1 cellular context compared by ENCODE assay signal in the genomic region with DNA sequence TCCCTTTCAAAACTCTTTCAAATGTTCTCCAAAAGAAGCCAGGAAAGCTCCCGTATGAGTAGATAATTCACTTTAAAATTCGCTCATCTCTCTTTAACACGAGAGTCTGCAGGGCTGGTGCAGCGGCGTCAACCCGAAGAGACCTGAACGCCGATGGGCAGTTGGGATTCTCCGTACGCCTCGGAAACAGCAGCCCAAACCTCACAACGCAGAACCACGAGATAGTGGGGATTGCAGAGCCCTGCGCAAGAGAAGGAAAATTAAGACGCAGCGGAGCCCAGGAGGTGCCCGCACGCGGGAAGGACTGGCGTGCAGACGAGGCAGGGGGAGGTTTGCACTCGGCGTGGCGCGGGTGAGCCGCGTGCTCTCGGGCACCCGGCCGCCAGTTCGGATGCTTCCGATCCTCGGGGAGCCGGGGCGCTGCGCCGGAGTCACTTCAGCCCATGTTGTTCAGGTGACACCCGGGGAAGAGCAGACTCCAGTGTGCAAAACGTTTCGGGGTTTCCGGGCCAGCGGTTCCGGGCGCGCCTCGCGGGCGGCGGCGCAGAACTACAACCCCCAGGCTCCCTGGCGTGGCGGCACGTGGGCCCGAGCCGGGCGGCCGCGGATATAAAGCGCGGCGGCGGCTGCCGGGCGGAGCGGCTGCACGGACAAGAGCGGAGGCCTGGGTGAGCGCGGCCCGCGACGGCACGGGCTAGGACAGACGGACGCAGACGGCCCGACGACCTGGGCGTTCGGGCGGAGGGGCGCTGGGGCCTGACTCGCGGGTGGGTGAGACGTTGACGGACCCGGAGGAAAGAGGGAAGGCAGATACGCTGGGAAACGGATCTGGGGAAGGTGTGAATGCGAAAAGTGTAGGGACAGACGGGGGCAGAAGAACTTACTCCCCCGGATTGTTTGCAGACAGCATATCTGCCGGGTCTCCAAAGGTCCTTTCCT.
TF ChIP-seq lines count a peak whose summit lies in the region.

A gene with protein sequence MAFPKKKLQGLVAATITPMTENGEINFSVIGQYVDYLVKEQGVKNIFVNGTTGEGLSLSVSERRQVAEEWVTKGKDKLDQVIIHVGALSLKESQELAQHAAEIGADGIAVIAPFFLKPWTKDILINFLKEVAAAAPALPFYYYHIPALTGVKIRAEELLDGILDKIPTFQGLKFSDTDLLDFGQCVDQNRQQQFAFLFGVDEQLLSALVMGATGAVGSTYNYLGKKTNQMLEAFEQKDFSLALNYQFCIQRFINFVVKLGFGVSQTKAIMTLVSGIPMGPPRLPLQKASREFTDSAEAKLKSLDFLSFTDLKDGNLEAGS (plus strand): TSS at position 636 of the 939 bp plus-strand sequence. CDS start 4,599 bp downstream, outside the sequence.

TF ChIP-seq in GM12878, 131 proteins besides CTCF, POLR2A, EP300 and RAD21 (continued from another document and continues in another):
- TF ChIP-seq HDAC6 (IDR thresholded peaks at IDR 0.05; ENCODE audit: unreplicated experiment): no peak
- no peak for TF ChIP-seq STAT1 (conservative IDR thresholded peaks at IDR 0.05)
- TF ChIP-seq, protein P1, sequence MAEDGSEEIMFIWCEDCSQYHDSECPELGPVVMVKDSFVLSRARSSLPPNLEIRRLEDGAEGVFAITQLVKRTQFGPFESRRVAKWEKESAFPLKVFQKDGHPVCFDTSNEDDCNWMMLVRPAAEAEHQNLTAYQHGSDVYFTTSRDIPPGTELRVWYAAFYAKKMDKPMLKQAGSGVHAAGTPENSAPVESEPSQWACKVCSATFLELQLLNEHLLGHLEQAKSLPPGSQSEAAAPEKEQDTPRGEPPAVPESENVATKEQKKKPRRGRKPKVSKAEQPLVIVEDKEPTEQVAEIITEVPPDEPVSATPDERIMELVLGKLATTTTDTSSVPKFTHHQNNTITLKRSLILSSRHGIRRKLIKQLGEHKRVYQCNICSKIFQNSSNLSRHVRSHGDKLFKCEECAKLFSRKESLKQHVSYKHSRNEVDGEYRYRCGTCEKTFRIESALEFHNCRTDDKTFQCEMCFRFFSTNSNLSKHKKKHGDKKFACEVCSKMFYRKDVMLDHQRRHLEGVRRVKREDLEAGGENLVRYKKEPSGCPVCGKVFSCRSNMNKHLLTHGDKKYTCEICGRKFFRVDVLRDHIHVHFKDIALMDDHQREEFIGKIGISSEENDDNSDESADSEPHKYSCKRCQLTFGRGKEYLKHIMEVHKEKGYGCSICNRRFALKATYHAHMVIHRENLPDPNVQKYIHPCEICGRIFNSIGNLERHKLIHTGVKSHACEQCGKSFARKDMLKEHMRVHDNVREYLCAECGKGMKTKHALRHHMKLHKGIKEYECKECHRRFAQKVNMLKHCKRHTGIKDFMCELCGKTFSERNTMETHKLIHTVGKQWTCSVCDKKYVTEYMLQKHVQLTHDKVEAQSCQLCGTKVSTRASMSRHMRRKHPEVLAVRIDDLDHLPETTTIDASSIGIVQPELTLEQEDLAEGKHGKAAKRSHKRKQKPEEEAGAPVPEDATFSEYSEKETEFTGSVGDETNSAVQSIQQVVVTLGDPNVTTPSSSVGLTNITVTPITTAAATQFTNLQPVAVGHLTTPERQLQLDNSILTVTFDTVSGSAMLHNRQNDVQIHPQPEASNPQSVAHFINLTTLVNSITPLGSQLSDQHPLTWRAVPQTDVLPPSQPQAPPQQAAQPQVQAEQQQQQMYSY (CRISPR knock-in tag; IDR thresholded peaks at IDR 0.05): no peak
- TF ChIP-seq HDGF (IDR thresholded peaks at IDR 0.05): no peak; the same call in 1 of the 2 replicates
- TF ChIP-seq WRNIP1 (IDR thresholded peaks at IDR 0.05; ENCODE audit: borderline replicate concordance, low read depth, low read length): no peak
- TF ChIP-seq, protein P2, sequence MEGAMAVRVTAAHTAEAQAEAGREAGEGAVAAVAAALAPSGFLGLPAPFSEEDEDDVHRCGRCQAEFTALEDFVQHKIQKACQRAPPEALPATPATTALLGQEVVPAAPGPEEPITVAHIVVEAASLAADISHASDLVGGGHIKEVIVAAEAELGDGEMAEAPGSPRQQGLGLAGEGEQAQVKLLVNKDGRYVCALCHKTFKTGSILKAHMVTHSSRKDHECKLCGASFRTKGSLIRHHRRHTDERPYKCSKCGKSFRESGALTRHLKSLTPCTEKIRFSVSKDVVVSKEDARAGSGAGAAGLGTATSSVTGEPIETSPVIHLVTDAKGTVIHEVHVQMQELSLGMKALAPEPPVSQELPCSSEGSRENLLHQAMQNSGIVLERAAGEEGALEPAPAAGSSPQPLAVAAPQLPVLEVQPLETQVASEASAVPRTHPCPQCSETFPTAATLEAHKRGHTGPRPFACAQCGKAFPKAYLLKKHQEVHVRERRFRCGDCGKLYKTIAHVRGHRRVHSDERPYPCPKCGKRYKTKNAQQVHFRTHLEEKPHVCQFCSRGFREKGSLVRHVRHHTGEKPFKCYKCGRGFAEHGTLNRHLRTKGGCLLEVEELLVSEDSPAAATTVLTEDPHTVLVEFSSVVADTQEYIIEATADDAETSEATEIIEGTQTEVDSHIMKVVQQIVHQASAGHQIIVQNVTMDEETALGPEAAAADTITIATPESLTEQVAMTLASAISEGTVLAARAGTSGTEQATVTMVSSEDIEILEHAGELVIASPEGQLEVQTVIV (IDR thresholded peaks at IDR 0.05; ENCODE audit: borderline replicate concordance, partially characterized antibody): no peak
- TF ChIP-seq MYB (IDR thresholded peaks at IDR 0.05; ENCODE audit: borderline replicate concordance, low read depth, low read length): no peak
- peak; percentile 69; the same call in 1 of the 2 replicates for TF ChIP-seq DPF2 (IDR thresholded peaks at IDR 0.05)
- no peak for TF ChIP-seq MTA3 (IDR thresholded peaks at IDR 0.05; ENCODE audit: borderline replicate concordance, low read length)
- TF ChIP-seq, protein P3, sequence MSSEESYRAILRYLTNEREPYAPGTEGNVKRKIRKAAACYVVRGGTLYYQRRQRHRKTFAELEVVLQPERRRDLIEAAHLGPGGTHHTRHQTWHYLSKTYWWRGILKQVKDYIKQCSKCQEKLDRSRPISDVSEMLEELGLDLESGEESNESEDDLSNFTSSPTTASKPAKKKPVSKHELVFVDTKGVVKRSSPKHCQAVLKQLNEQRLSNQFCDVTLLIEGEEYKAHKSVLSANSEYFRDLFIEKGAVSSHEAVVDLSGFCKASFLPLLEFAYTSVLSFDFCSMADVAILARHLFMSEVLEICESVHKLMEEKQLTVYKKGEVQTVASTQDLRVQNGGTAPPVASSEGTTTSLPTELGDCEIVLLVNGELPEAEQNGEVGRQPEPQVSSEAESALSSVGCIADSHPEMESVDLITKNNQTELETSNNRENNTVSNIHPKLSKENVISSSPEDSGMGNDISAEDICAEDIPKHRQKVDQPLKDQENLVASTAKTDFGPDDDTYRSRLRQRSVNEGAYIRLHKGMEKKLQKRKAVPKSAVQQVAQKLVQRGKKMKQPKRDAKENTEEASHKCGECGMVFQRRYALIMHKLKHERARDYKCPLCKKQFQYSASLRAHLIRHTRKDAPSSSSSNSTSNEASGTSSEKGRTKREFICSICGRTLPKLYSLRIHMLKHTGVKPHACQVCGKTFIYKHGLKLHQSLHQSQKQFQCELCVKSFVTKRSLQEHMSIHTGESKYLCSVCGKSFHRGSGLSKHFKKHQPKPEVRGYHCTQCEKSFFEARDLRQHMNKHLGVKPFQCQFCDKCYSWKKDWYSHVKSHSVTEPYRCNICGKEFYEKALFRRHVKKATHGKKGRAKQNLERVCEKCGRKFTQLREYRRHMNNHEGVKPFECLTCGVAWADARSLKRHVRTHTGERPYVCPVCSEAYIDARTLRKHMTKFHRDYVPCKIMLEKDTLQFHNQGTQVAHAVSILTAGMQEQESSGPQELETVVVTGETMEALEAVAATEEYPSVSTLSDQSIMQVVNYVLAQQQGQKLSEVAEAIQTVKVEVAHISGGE (CRISPR knock-in tag; IDR thresholded peaks at IDR 0.05): peak; percentile 2; the same call in 1 of the 2 replicates
- TF ChIP-seq ZNF207 (IDR thresholded peaks at IDR 0.05; ENCODE audit: borderline replicate concordance): 0 out of 2 replicates have a peak, but pooled peaks have one; percentile 63
- TF ChIP-seq, protein P4, sequence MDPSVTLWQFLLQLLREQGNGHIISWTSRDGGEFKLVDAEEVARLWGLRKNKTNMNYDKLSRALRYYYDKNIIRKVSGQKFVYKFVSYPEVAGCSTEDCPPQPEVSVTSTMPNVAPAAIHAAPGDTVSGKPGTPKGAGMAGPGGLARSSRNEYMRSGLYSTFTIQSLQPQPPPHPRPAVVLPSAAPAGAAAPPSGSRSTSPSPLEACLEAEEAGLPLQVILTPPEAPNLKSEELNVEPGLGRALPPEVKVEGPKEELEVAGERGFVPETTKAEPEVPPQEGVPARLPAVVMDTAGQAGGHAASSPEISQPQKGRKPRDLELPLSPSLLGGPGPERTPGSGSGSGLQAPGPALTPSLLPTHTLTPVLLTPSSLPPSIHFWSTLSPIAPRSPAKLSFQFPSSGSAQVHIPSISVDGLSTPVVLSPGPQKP (IDR thresholded peaks at IDR 0.05; ENCODE audit: low read depth, low read length): peak; percentile 67; the same call in 1 of the 2 replicates
- no peak for TF ChIP-seq SMC3 (IDR thresholded peaks at IDR 0.05; ENCODE audit: borderline replicate concordance, low read length)
- peak; percentile 82; the same call in 1 of the 2 replicates for TF ChIP-seq POLR2AphosphoS2 (IDR thresholded peaks at IDR 0.05; ENCODE audit: low read depth, low read length)
- TF ChIP-seq, protein P5, sequence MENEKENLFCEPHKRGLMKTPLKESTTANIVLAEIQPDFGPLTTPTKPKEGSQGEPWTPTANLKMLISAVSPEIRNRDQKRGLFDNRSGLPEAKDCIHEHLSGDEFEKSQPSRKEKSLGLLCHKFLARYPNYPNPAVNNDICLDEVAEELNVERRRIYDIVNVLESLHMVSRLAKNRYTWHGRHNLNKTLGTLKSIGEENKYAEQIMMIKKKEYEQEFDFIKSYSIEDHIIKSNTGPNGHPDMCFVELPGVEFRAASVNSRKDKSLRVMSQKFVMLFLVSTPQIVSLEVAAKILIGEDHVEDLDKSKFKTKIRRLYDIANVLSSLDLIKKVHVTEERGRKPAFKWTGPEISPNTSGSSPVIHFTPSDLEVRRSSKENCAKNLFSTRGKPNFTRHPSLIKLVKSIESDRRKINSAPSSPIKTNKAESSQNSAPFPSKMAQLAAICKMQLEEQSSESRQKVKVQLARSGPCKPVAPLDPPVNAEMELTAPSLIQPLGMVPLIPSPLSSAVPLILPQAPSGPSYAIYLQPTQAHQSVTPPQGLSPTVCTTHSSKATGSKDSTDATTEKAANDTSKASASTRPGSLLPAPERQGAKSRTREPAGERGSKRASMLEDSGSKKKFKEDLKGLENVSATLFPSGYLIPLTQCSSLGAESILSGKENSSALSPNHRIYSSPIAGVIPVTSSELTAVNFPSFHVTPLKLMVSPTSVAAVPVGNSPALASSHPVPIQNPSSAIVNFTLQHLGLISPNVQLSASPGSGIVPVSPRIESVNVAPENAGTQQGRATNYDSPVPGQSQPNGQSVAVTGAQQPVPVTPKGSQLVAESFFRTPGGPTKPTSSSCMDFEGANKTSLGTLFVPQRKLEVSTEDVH (IDR thresholded peaks at IDR 0.05; ENCODE audit: low read depth, partially characterized antibody): no peak
- TF ChIP-seq ZNF274 (IDR thresholded peaks at IDR 0.05; ENCODE audit: insufficient read depth, insufficient read length): no peak
- no peak for TF ChIP-seq PAX8 (IDR thresholded peaks at IDR 0.05)
- no peak for TF ChIP-seq RBBP5 (conservative IDR thresholded peaks at IDR 0.05)
- no peak for TF ChIP-seq NFXL1 (IDR thresholded peaks at IDR 0.05; ENCODE audit: borderline replicate concordance)
- TF ChIP-seq YY1 (IDR thresholded peaks at IDR 0.05; ENCODE audit: low read depth, low read length): peak; percentile 81
- no peak for TF ChIP-seq NR2C2 (IDR thresholded peaks at IDR 0.05; ENCODE audit: borderline replicate concordance, control insufficient read depth, insufficient read length, low read depth)
- no peak for TF ChIP-seq KDM1A (IDR thresholded peaks at IDR 0.05; ENCODE audit: borderline replicate concordance)
- TF ChIP-seq KLF5 (IDR thresholded peaks at IDR 0.05; ENCODE audit: partially characterized antibody): peak; percentile 83
- 0 out of 2 replicates have a peak, but pooled peaks have one; percentile 50 for TF ChIP-seq HDAC2 (IDR thresholded peaks at IDR 0.05)
- peak; percentile 78; the same call in 1 of the 2 replicates for TF ChIP-seq PML (IDR thresholded peaks at IDR 0.05; ENCODE audit: low read length)
- TF ChIP-seq ZNF622 (IDR thresholded peaks at IDR 0.05): no peak
- no peak for TF ChIP-seq SREBF1 (IDR thresholded peaks at IDR 0.05; ENCODE audit: low read length)
- TF ChIP-seq, protein P6, sequence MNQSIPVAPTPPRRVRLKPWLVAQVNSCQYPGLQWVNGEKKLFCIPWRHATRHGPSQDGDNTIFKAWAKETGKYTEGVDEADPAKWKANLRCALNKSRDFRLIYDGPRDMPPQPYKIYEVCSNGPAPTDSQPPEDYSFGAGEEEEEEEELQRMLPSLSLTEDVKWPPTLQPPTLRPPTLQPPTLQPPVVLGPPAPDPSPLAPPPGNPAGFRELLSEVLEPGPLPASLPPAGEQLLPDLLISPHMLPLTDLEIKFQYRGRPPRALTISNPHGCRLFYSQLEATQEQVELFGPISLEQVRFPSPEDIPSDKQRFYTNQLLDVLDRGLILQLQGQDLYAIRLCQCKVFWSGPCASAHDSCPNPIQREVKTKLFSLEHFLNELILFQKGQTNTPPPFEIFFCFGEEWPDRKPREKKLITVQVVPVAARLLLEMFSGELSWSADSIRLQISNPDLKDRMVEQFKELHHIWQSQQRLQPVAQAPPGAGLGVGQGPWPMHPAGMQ (IDR thresholded peaks at IDR 0.05; ENCODE audit: borderline replicate concordance): no peak
- TF ChIP-seq, protein P7, sequence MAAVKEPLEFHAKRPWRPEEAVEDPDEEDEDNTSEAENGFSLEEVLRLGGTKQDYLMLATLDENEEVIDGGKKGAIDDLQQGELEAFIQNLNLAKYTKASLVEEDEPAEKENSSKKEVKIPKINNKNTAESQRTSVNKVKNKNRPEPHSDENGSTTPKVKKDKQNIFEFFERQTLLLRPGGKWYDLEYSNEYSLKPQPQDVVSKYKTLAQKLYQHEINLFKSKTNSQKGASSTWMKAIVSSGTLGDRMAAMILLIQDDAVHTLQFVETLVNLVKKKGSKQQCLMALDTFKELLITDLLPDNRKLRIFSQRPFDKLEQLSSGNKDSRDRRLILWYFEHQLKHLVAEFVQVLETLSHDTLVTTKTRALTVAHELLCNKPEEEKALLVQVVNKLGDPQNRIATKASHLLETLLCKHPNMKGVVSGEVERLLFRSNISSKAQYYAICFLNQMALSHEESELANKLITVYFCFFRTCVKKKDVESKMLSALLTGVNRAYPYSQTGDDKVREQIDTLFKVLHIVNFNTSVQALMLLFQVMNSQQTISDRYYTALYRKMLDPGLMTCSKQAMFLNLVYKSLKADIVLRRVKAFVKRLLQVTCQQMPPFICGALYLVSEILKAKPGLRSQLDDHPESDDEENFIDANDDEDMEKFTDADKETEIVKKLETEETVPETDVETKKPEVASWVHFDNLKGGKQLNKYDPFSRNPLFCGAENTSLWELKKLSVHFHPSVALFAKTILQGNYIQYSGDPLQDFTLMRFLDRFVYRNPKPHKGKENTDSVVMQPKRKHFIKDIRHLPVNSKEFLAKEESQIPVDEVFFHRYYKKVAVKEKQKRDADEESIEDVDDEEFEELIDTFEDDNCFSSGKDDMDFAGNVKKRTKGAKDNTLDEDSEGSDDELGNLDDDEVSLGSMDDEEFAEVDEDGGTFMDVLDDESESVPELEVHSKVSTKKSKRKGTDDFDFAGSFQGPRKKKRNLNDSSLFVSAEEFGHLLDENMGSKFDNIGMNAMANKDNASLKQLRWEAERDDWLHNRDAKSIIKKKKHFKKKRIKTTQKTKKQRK (IDR thresholded peaks at IDR 0.05; ENCODE audit: low read depth, low read length): no peak
- TF ChIP-seq GABPA (IDR thresholded peaks at IDR 0.05; ENCODE audit: low read depth): peak; percentile 51; the same call in 1 of the 2 replicates
- TF ChIP-seq ZNF217 (IDR thresholded peaks at IDR 0.05): 0 out of 2 replicates have a peak, but pooled peaks have one; percentile 57
- TF ChIP-seq, protein P8, sequence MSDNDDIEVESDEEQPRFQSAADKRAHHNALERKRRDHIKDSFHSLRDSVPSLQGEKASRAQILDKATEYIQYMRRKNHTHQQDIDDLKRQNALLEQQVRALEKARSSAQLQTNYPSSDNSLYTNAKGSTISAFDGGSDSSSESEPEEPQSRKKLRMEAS (IDR thresholded peaks at IDR 0.05; ENCODE audit: low read depth, low read length): peak; percentile 96
